ENCODE assay signal across 9 cellular contexts in genomic region chr19:17419154-17419490, GRCh38. TPM values are rescaled to one million over a fixed set of nuclear protein-coding genes. Genes with fewer than 3 reads are reported as not detected.
A peak's percentile ranks its signal among the peaks of the same experiment; 100 is the strongest.
DNase-seq lines count a peak whose midpoint lies in the region; ATAC-seq and TF ChIP-seq lines count a peak whose summit lies in the region.
"Had no signal": no experiment of that assay in that cellular context is flagged by ENCODE, and none has a peak within 500 bp of the region (broad histone marks: within the 10 kb centered on the region; RNA-seq: fewer than 3 reads in every experiment).

No MANE protein-coding gene starts in this region.

- TF ChIP-seq CTCF in activated B cell treated with CpG ODN at 0.5 μM for 24 hours (IDR thresholded peaks at IDR 0.05): no peak

- no peaks in the 10 kb centered on the region for H3K9me3 Mint-ChIP-seq in activated B cell treated with CpG ODN at 0.5 μM for 24 hours
- H3K9me3 Mint-ChIP-seq in stimulated activated memory B cell treated with anti-CD40 and anti-IgM and Interleukin-4, amounts not matched to agents 10 μg/mL and 1 μg/mL and 100 μg/mL, for 72 hours: no peaks in the 10 kb centered on the region

- ATAC-seq in activated B cell treated with CpG ODN at 0.5 μM for 24 hours (ENCODE audit: low read depth) (no peak), GM19467 (IDR thresholded peaks at IDR 0.05; ENCODE audit: unreplicated experiment) (no peak), HG02610 (IDR thresholded peaks at IDR 0.05; ENCODE audit: unreplicated experiment) (no peak)
- no peak for ATAC-seq in stimulated activated memory B cell treated with anti-CD40 and anti-IgM and Interleukin-4, amounts not matched to agents 10 μg/mL and 1 μg/mL and 100 μg/mL, for 72 hours

- peak overlapping the region; percentile 93 for H3K27ac Mint-ChIP-seq in activated B cell treated with CpG ODN at 0.5 μM for 24 hours
- peak overlapping the region; percentile 90 for H3K27ac Mint-ChIP-seq in stimulated activated memory B cell treated with anti-CD40 and anti-IgM and Interleukin-4, amounts not matched to agents 10 μg/mL and 1 μg/mL and 100 μg/mL, for 72 hours

- intact Hi-C loops in activated B cell treated with CpG ODN at 0.5 μM for 24 hours (cut with micrococcal nuclease): loop anchor here (1.0 to 2.0 kb wide), 5 partner anchors 14 to 110 kb away; partner anchors contain the start of genes BST2, DDA1, GTPBP3 and SLC27A1

- H3K36me3 Mint-ChIP-seq in activated B cell treated with CpG ODN at 0.5 μM for 24 hours (ENCODE audit: low read depth): peaks cover 29% of the 10 kb centered on the region
- H3K36me3 Mint-ChIP-seq in stimulated activated memory B cell treated with anti-CD40 and anti-IgM and Interleukin-4, amounts not matched to agents 10 μg/mL and 1 μg/mL and 100 μg/mL, for 72 hours: peaks cover 25% of the 10 kb centered on the region

- peak overlapping the region; percentile 95 for H3K4me3 Mint-ChIP-seq in activated B cell treated with CpG ODN at 0.5 μM for 24 hours
- H3K4me3 Mint-ChIP-seq in stimulated activated memory B cell treated with anti-CD40 and anti-IgM and Interleukin-4, amounts not matched to agents 10 μg/mL and 1 μg/mL and 100 μg/mL, for 72 hours: peak overlapping the region; percentile 94

- POLR2A ChIA-PET in activated B cell treated with CpG ODN at 0.5 μM for 24 hours (lab: Charles Lee): interaction anchor here (0.5 to 2.9 kb wide), 19 partner anchors 8 to 751 kb away, joined by 3 to 60 read pairs (median 4); partner anchors contain the start of genes ANO8, BST2, JAK3 and MRPL34

- DNase-seq in DMS 273 (lab: John Stamatoyannopoulos, UW; ENCODE audit: unreplicated experiment): peak; percentile 61
- no peak for DNase-seq in DMS 273 treated with DMSO at 0.1 percent for 48 hours (lab: John Stamatoyannopoulos, UW)
- DNase-seq in activated B cell treated with CpG ODN at 0.5 μM for 24 hours: no peak
- DNase-seq in OCI-M2 (lab: John Stamatoyannopoulos, UW; ENCODE audit: unreplicated experiment): no peak

- H3K4me3 ChIP-seq in iPS-11a (ENCODE audit: low read depth, low read length): peak overlapping the region; percentile 21

- CTCF ChIA-PET in activated B cell treated with CpG ODN at 0.5 μM for 24 hours (lab: Charles Lee): interaction anchor here (0.7 to 1.6 kb wide), 4 partner anchors 14 to 437 kb away, joined by 3 to 5 read pairs (median 3); partner anchors contain the start of genes BST2 and DDA1

- H3K4me1 Mint-ChIP-seq in activated B cell treated with CpG ODN at 0.5 μM for 24 hours: peaks cover 16% of the 10 kb centered on the region
- peaks cover 18% of the 10 kb centered on the region for H3K4me1 Mint-ChIP-seq in stimulated activated memory B cell treated with anti-CD40 and anti-IgM and Interleukin-4, amounts not matched to agents 10 μg/mL and 1 μg/mL and 100 μg/mL, for 72 hours

- no peaks in the 10 kb centered on the region for H3K27me3 Mint-ChIP-seq in activated B cell treated with CpG ODN at 0.5 μM for 24 hours
- H3K27me3 Mint-ChIP-seq in stimulated activated memory B cell treated with anti-CD40 and anti-IgM and Interleukin-4, amounts not matched to agents 10 μg/mL and 1 μg/mL and 100 μg/mL, for 72 hours: no peaks in the 10 kb centered on the region

RNA-seq across cellular contexts. Expression of gene MVB12A, which starts 0.7 kb away (rescaled TPM):
- 22.8 and 23.3 TPM in 2 replicates for total RNA-seq in activated B cell treated with CpG ODN at 0.5 μM for 24 hours

RNA-seq across cellular contexts. Expression of gene BST2, which starts 13.7 kb away (rescaled TPM):
- 120 and 121 TPM in 2 replicates for total RNA-seq in activated B cell treated with CpG ODN at 0.5 μM for 24 hours

RNA-seq across cellular contexts. Expression of gene CCDC194, which starts 25.1 kb away (rescaled TPM):
- total RNA-seq in activated B cell treated with CpG ODN at 0.5 μM for 24 hours: 1.7 and 3.9 TPM in 2 replicates
- total RNA-seq: A172 had no signal

RNA-seq across cellular contexts. Expression of gene TMEM221, which starts 29.3 kb away (rescaled TPM):
- total RNA-seq in activated B cell treated with CpG ODN at 0.5 μM for 24 hours: not detected in 2 replicates
- total RNA-seq: A172 had no signal

RNA-seq across cellular contexts. Expression of gene NXNL1, which starts 41.6 kb away (rescaled TPM):
- total RNA-seq in activated B cell treated with CpG ODN at 0.5 μM for 24 hours: not detected in 2 replicates
- total RNA-seq: A172 had no signal
